In the genomic region with DNA sequence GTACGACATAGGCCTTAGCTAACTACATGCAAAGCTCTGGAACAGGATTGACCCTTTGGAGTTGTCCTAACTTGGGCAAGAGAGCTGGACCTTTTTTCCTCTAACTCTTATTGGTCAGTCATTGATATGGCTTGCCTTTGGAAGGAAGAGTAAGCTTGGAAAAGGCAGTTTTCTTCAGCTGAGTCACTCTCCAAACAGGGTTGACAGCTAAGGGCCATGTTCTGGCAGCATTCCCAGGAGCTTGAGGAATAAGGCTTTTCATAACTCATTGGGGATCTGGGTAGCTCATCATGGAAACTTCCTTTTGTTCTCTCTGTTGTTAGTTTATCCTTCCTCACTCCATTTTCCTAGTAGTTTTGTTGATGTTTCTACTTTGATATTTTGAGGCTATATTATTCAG, we compare ENCODE assay signal across 9 cellular contexts. TPM values are rescaled to one million over a fixed set of nuclear protein-coding genes. Genes with fewer than 3 reads are reported as not detected.
A peak's percentile ranks its signal among the peaks of the same experiment; 100 is the strongest.
DNase-seq lines count a peak whose midpoint lies in the region; ATAC-seq and TF ChIP-seq lines count a peak whose summit lies in the region.
"Had no signal": no experiment of that assay in that cellular context is flagged by ENCODE, and none has a peak within 500 bp of the region (broad histone marks: within the 10 kb centered on the region; RNA-seq: fewer than 3 reads in every experiment).

No MANE protein-coding gene starts in this region.

- no peaks in the 10 kb centered on the region for H3K9me2 ChIP-seq in SK-N-SH

- TF ChIP-seq EP300 in SK-N-SH (IDR thresholded peaks at IDR 0.05; ENCODE audit: borderline replicate concordance in 1 of 2, low read depth in 1 of 2, low read length in 1 of 2), result no peak; a peak in 1 of 4 replicates

- no peaks in the 10 kb centered on the region; the same call in 1 of the 2 replicates for H3K4me1 ChIP-seq in HEK293 (ENCODE audit: control insufficient read depth, insufficient read depth, low read length)
- peaks cover 0 to 10% of the 10 kb centered on the region in 2 experiments; a peak in 2 of 4 replicates for H3K4me1 ChIP-seq in SK-N-SH (ENCODE audit: control insufficient read depth in 1 of 2, insufficient read depth in 2 of 2, low read depth in 1 of 2, low read length in 1 of 2)
- H3K4me1 ChIP-seq in heart right ventricle, result peaks cover 0 to 13% (median 0%) of the 10 kb centered on the region in 9 donors
- H3K4me1 ChIP-seq in stomach smooth muscle (ENCODE audit: control insufficient read depth, insufficient read depth, low read length), result peaks cover 2% of the 10 kb centered on the region

- H3K36me3 ChIP-seq in HEK293 (ENCODE audit: control insufficient read depth in 2 of 2, insufficient read depth in 1 of 2, low read length in 2 of 2) (no peaks in the 10 kb centered on the region), SK-N-SH (replicated peaks in 1 of 2; ENCODE audit: control insufficient read depth in 1 of 2, insufficient read depth in 2 of 2, low read length in 1 of 2) (no peaks in the 10 kb centered on the region), heart right ventricle (no peaks in the 10 kb centered on the region), stomach smooth muscle (ENCODE audit: control insufficient read depth in 2 of 2, insufficient read depth in 2 of 2, low read length in 2 of 2) (no peaks in the 10 kb centered on the region)

- DNase-seq in SK-N-SH (no peak), heart right ventricle (peak; percentile 23 to 78), CD1c-positive myeloid dendritic cell (ENCODE audit: extremely low spot score) (no peak)

- ATAC-seq in heart right ventricle, result peak; percentile 34 to 84 (median 68)
- ATAC-seq in GM18861 (IDR thresholded peaks at IDR 0.05; ENCODE audit: unreplicated experiment), result no peak
- no peak for ATAC-seq in GM21381 (IDR thresholded peaks at IDR 0.05; ENCODE audit: unreplicated experiment)
- no peak for ATAC-seq in HG03280 (IDR thresholded peaks at IDR 0.05; ENCODE audit: unreplicated experiment)
- ATAC-seq: GM23338 had no signal

- no peaks in the 10 kb centered on the region for H4K20me1 ChIP-seq in SK-N-SH (ENCODE audit: insufficient read depth)

- CTCF ChIA-PET in HEK293 (lab: Yijun Ruan, JAX), result interaction anchor here (0.6 to 2.7 kb wide), 5 partner anchors 9 to 308 kb away, joined by 3 to 10 read pairs (median 4); no protein-coding TSS in a partner anchor
- CTCF ChIA-PET in SK-N-SH (lab: Yijun Ruan, JAX), result interaction anchor here (2.1 kb wide), 1 partner anchor 9 kb away, joined by 11 read pairs; no protein-coding TSS in a partner anchor

- H3K4me2 ChIP-seq in SK-N-SH, result no peak overlapping the region
- H3K4me2 ChIP-seq: GM23338 had no signal

- 27% methylated on average over 1 of the region's 1 CpG for WGBS in SK-N-SH (ENCODE audit: low lambda C conversion rate)
- 79 to 85% methylated on average over 1 of the region's 1 CpG for WGBS in heart right ventricle, 2 donors

- H3F3A ChIP-seq in SK-N-SH (replicated peaks; ENCODE audit: insufficient read depth), result peaks cover 31% of the 10 kb centered on the region

- no peak for TF ChIP-seq RAD21 in SK-N-SH (IDR thresholded peaks at IDR 0.05; ENCODE audit: low read length)

- TF ChIP-seq CTCF in HEK293 (tag by site-specific recombination; IDR thresholded peaks at IDR 0.05) (no peak), SK-N-SH (IDR thresholded peaks at IDR 0.05) (no peak), heart right ventricle (IDR thresholded peaks at IDR 0.05) (no peak)

- no peaks in the 10 kb centered on the region for H3K79me2 ChIP-seq in SK-N-SH (ENCODE audit: insufficient read depth)

- H3K27me3 ChIP-seq in SK-N-SH (ENCODE audit: insufficient read depth), result no peaks in the 10 kb centered on the region
- H3K27me3 ChIP-seq in heart right ventricle, result no peaks in the 10 kb centered on the region
- H3K27me3 ChIP-seq in stomach smooth muscle (ENCODE audit: control insufficient read depth in 1 of 2, insufficient read depth in 2 of 2, low read length in 2 of 2), result no peaks in the 10 kb centered on the region

- H3K9ac ChIP-seq in SK-N-SH (peak overlapping the region; percentile 21; the same call in 1 of the 2 replicates), stomach smooth muscle (ENCODE audit: low read length in 2 of 2) (no peak overlapping the region)

- intact Hi-C loops in heart right ventricle (cut with DNase I), result loop anchor here in 1 of 10 donors (10.0 kb wide), 1 partner anchor 94 kb away; no protein-coding TSS in a partner anchor

- H3K27ac ChIP-seq in HEK293 (ENCODE audit: extremely low read depth, low read depth, low read length), result no peak overlapping the region
- H3K27ac ChIP-seq in SK-N-SH (ENCODE audit: low read depth in 2 of 2, low read length in 1 of 2), result peak overlapping the region in 1 of 2 experiments; percentile 93; a peak in 2 of 4 replicates
- H3K27ac ChIP-seq in heart right ventricle, result peak overlapping the region in 5 of 10 donors; percentile 0 to 69 (median 31)
- H3K27ac ChIP-seq in stomach smooth muscle (ENCODE audit: low read length), result peak overlapping the region; percentile 63

- POLR2A ChIA-PET in HEK293 (lab: Yijun Ruan, JAX) (no interaction called here), SK-N-SH (lab: Yijun Ruan, JAX) (no interaction called here)

- H3K9me3 ChIP-seq in HEK293 (ENCODE audit: control insufficient read depth, insufficient read depth, low read depth, low read length), result no peaks in the 10 kb centered on the region
- peaks cover 8% of the 10 kb centered on the region; the same call in 1 of the 2 replicates for H3K9me3 ChIP-seq in SK-N-SH
- peaks cover 0 to 23% (median 3%) of the 10 kb centered on the region in 11 donors for H3K9me3 ChIP-seq in heart right ventricle
- no peaks in the 10 kb centered on the region for H3K9me3 ChIP-seq in stomach smooth muscle (ENCODE audit: control insufficient read depth in 2 of 2, low read length in 2 of 2)

- H3K4me3 ChIP-seq in HEK293 (ENCODE audit: low read depth, low read length) (no peak overlapping the region), SK-N-SH (ENCODE audit: low read depth in 2 of 2, low read length in 1 of 2) (no peak overlapping the region), heart right ventricle (no peak overlapping the region), stomach smooth muscle (ENCODE audit: low read length in 2 of 2) (peak overlapping the region in 1 of 2 donors; percentile 4)
- H3K4me3 ChIP-seq: GM23338 had no signal

- H2AFZ ChIP-seq in SK-N-SH (ENCODE audit: low read depth), result no peak overlapping the region
- H2AFZ ChIP-seq: GM23338 had no signal

TF ChIP-seq in HEK293, 187 proteins besides CTCF, POLR2A, EP300 and RAD21 (continues in another document):
- TF ChIP-seq ZNF837 (tag by site-specific recombination; IDR thresholded peaks at IDR 0.05) (no peak), GLIS2 (tag by site-specific recombination; IDR thresholded peaks at IDR 0.05) (no peak), ZNF521 (tag by site-specific recombination; IDR thresholded peaks at IDR 0.05) (no peak), ZNF768 (tag by site-specific recombination; IDR thresholded peaks at IDR 0.05) (no peak), OSR2 (tag by site-specific recombination; IDR thresholded peaks at IDR 0.05) (no peak), ZNF785 (tag by site-specific recombination; IDR thresholded peaks at IDR 0.05) (no peak), ZFP37 (tag by site-specific recombination; IDR thresholded peaks at IDR 0.05) (no peak), ZNF707 (tag by site-specific recombination; IDR thresholded peaks at IDR 0.05) (no peak), ZNF571 (tag by site-specific recombination; IDR thresholded peaks at IDR 0.05) (no peak), ZNF146 (tag by site-specific recombination; IDR thresholded peaks at IDR 0.05) (no peak), ZNF701 (tag by site-specific recombination; IDR thresholded peaks at IDR 0.05) (no peak), ZNF24 (tag by site-specific recombination; IDR thresholded peaks at IDR 0.05) (no peak), ZNF138 (tag by site-specific recombination; IDR thresholded peaks at IDR 0.05; ENCODE audit: borderline replicate concordance) (no peak), TRIM28 (IDR thresholded peaks at IDR 0.05; ENCODE audit: borderline replicate concordance, low read length) (peak; percentile 45; the same call in 1 of the 2 replicates), ZNF174 (tag by site-specific recombination; IDR thresholded peaks at IDR 0.05) (no peak), SP7 (tag by site-specific recombination; IDR thresholded peaks at IDR 0.05) (peak; percentile 39; the same call in 1 of the 2 replicates), TCF7L2 (IDR thresholded peaks at IDR 0.05; ENCODE audit: borderline replicate concordance, low read depth, low read length) (no peak)

TF ChIP-seq in SK-N-SH, 30 proteins besides CTCF, POLR2A, EP300 and RAD21 (continues in another document):
- TF ChIP-seq EZH2phosphoT487 (IDR thresholded peaks at IDR 0.05; ENCODE audit: borderline replicate concordance, low read depth), result no peak
- TF ChIP-seq, protein P1, sequence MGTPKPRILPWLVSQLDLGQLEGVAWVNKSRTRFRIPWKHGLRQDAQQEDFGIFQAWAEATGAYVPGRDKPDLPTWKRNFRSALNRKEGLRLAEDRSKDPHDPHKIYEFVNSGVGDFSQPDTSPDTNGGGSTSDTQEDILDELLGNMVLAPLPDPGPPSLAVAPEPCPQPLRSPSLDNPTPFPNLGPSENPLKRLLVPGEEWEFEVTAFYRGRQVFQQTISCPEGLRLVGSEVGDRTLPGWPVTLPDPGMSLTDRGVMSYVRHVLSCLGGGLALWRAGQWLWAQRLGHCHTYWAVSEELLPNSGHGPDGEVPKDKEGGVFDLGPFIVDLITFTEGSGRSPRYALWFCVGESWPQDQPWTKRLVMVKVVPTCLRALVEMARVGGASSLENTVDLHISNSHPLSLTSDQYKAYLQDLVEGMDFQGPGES (IDR thresholded peaks at IDR 0.05; ENCODE audit: low read depth, low read length), result no peak
- TF ChIP-seq FOXM1 (IDR thresholded peaks at IDR 0.05; ENCODE audit: low read depth), result 0 out of 2 replicates have a peak, but pooled peaks have one; percentile 28
- TF ChIP-seq NFIC (IDR thresholded peaks at IDR 0.05; ENCODE audit: borderline replicate concordance), result peak; percentile 91
- no peak for TF ChIP-seq CHD2 (IDR thresholded peaks at IDR 0.05; ENCODE audit: low read length, partially characterized antibody)
- no peak for TF ChIP-seq NRF1 (IDR thresholded peaks at IDR 0.05; ENCODE audit: low read depth, low read length)
- no peak for TF ChIP-seq RFX5 (IDR thresholded peaks at IDR 0.05; ENCODE audit: low read length)
- no peak for TF ChIP-seq GATA2 (CRISPR knock-in tag; IDR thresholded peaks at IDR 0.05)
- no peak for TF ChIP-seq TAF1 (IDR thresholded peaks at IDR 0.05; ENCODE audit: borderline replicate concordance, low read depth, low read length)
- TF ChIP-seq RCOR1 (IDR thresholded peaks at IDR 0.05; ENCODE audit: low read length), result no peak
- no peak for TF ChIP-seq SMC3 (IDR thresholded peaks at IDR 0.05; ENCODE audit: low read depth, low read length)

RNA-seq across cellular contexts. Expression of a gene that starts 14.5 kb away (rescaled TPM):
- polyA plus RNA-seq in SK-N-SH (2012; rRNA removed), result 65.6 and 66.9 TPM in 2 replicates
- polyA plus RNA-seq in SK-N-SH (2012; cell fraction: cytosol; rRNA removed), result 72.6 and 74.4 TPM in 2 replicates
- 68.2 and 96.8 TPM in 2 replicates for polyA plus RNA-seq in SK-N-SH (2012; cell fraction: nucleus; rRNA removed)
- total RNA-seq in heart right ventricle, result 10 to 100 TPM in 5 of 10 donors, 1 to 10 TPM in 5; 5.8 to 15.9 (median 10.0) TPM
- 10 to 100 TPM in 1 of 2 donors, 1 to 10 TPM in 1; 6.5 to 17.5 TPM for polyA plus RNA-seq in heart right ventricle

Comparison
In these comparisons a context has a peak if more than half of its experiments do, and no peak if none do; other contexts are left out.
1. DNase-seq: peak in heart right ventricle (2 of 2); none in SK-N-SH (single experiment) and CD1c-positive myeloid dendritic cell (single experiment).
2. ATAC-seq: peak in heart right ventricle (8 of 8); none in GM18861 (single experiment), GM21381 (single experiment) and HG03280 (single experiment).